In genomic region chr7:159012353-159013069, GRCh38 we compare ENCODE assay signal across 12 cellular contexts.
A peak's percentile ranks its signal among the peaks of the same experiment; 100 is the strongest.
DNase-seq lines count a peak whose midpoint lies in the region; ATAC-seq lines count a peak whose summit lies in the region.
"Had no signal": no experiment of that assay in that cellular context is flagged by ENCODE, and none has a peak within 500 bp of the region (broad histone marks: within the 10 kb centered on the region; RNA-seq: fewer than 3 reads in every experiment).

No MANE protein-coding gene starts in this region.

- H3K4me3 Mint-ChIP-seq in activated CD8-positive, alpha-beta T cell treated with anti-CD3 and anti-CD28 coated beads, Interleukin-2, amount 10 ng/mL, durations not matched to agents 7 days and 5 days = no peak overlapping the region
- H3K4me3 Mint-ChIP-seq: activated naive CD8-positive, alpha-beta T cell treated with anti-CD3 and anti-CD28 coated beads, Interleukin-2, amount 50 U/mL, for 24 hours had no signal

- in situ Hi-C loops in KBM-7 (cut with MboI; ENCODE audit: low pct_unique_long_range_greater_than_20kb, low sequenced_read_pairs) = no loop called here

- POLR2A ChIA-PET in activated CD8-positive, alpha-beta T cell treated with anti-CD3 and anti-CD28 coated beads, Interleukin-2, amount 10 ng/mL, durations not matched to agents 7 days and 5 days (lab: Charles Lee) = no interaction called here

- H3K27ac Mint-ChIP-seq in activated CD8-positive, alpha-beta T cell treated with anti-CD3 and anti-CD28 coated beads, Interleukin-2, amount 10 ng/mL, durations not matched to agents 7 days and 5 days = no peak overlapping the region
- H3K27ac Mint-ChIP-seq: activated naive CD8-positive, alpha-beta T cell treated with anti-CD3 and anti-CD28 coated beads, Interleukin-2, amount 50 U/mL, for 24 hours had no signal

- no peaks in the 10 kb centered on the region for H3K36me3 Mint-ChIP-seq in activated CD8-positive, alpha-beta T cell treated with anti-CD3 and anti-CD28 coated beads, Interleukin-2, amount 10 ng/mL, durations not matched to agents 7 days and 5 days (ENCODE audit: low read depth)

- no peaks in the 10 kb centered on the region for H3K4me1 Mint-ChIP-seq in activated CD8-positive, alpha-beta T cell treated with anti-CD3 and anti-CD28 coated beads, Interleukin-2, amount 10 ng/mL, durations not matched to agents 7 days and 5 days (ENCODE audit: low read depth)

- no peak overlapping the region for H3K27ac ChIP-seq in substantia nigra (ENCODE audit: low read depth, low read length, poor library complexity, severe bottlenecking)

- H3K27me3 Mint-ChIP-seq in activated CD8-positive, alpha-beta T cell treated with anti-CD3 and anti-CD28 coated beads, Interleukin-2, amount 10 ng/mL, durations not matched to agents 7 days and 5 days (ENCODE audit: low read depth) = no peaks in the 10 kb centered on the region
- H3K27me3 Mint-ChIP-seq: activated naive CD8-positive, alpha-beta T cell treated with anti-CD3 and anti-CD28 coated beads, Interleukin-2, amount 50 U/mL, for 24 hours had no signal

- ATAC-seq in GM18909 (IDR thresholded peaks at IDR 0.05; ENCODE audit: poor library complexity, unreplicated experiment) (no peak), GM18867 (IDR thresholded peaks at IDR 0.05; ENCODE audit: unreplicated experiment) (no peak)
- ATAC-seq in activated CD8-positive, alpha-beta T cell treated with anti-CD3 and anti-CD28 coated beads, Interleukin-2, amount 10 ng/mL, durations not matched to agents 7 days and 5 days = no peak
- ATAC-seq: activated naive CD8-positive, alpha-beta T cell treated with anti-CD3 and anti-CD28 coated beads, Interleukin-2, amount 50 U/mL, for 24 hours had no signal

- CTCF ChIA-PET in activated CD8-positive, alpha-beta T cell treated with anti-CD3 and anti-CD28 coated beads, Interleukin-2, amount 10 ng/mL, durations not matched to agents 7 days and 5 days (lab: Charles Lee) = interaction anchor here (0.6 to 1.6 kb wide), 2 partner anchors 36 to 206 kb away, joined by 3 to 4 read pairs; no protein-coding TSS in a partner anchor

- no peaks in the 10 kb centered on the region for H3K9me3 Mint-ChIP-seq in activated CD8-positive, alpha-beta T cell treated with anti-CD3 and anti-CD28 coated beads, Interleukin-2, amount 10 ng/mL, durations not matched to agents 7 days and 5 days (ENCODE audit: insufficient read depth)
- H3K9me3 Mint-ChIP-seq: activated naive CD8-positive, alpha-beta T cell treated with anti-CD3 and anti-CD28 coated beads, Interleukin-2, amount 50 U/mL, for 24 hours had no signal

- DNase-seq in KBM-7 (peak; percentile 53), astrocyte of the hippocampus (ENCODE audit: low read depth, low spot score) (peak; percentile 29), kidney tubule cell (ENCODE audit: low spot score) (peak; percentile 9), substantia nigra (lab: John Stamatoyannopoulos, UW) (peak in 31 of 49 donors; percentile 9 to 77 (median 46)), NCI-H2227 treated with DMSO at 0.1 percent for 48 hours (lab: John Stamatoyannopoulos, UW) (no peak)
- no peak for DNase-seq in activated CD8-positive, alpha-beta T cell treated with anti-CD3 and anti-CD28 coated beads, Interleukin-2, amount 10 ng/mL, durations not matched to agents 7 days and 5 days
- DNase-seq: activated CD4-positive, alpha-beta T cell treated with anti-CD3 and anti-CD28 coated beads for 1 hour; activated naive CD8-positive, alpha-beta T cell treated with anti-CD3 and anti-CD28 coated beads, Interleukin-2, amount 50 U/mL, for 24 hours; EL; KG1 had no signal

Comparison
In these comparisons a context has a peak if more than half of its experiments do, and no peak if none do; other contexts are left out.
1. DNase-seq: peak in KBM-7 (single experiment), astrocyte of the hippocampus (single experiment), kidney tubule cell (single experiment) and substantia nigra (31 of 49); none in activated CD8-positive, alpha-beta T cell treated with anti-CD3 and anti-CD28 coated beads, Interleukin-2, amount 10 ng/mL, durations not matched to agents 7 days and 5 days (single experiment) and NCI-H2227 treated with DMSO at 0.1 percent for 48 hours (single experiment).